In genomic region chr20:47400685-47401084, GRCh38 we compare ENCODE assay signal across 2 cellular contexts.
TF ChIP-seq lines count a peak whose summit lies in the region.

No MANE protein-coding gene starts in this region.

TF ChIP-seq in HepG2, 621 proteins besides CTCF, POLR2A, EP300 and RAD21:
- 0 out of 2 replicates have a peak, but pooled peaks have one; percentile 52 for TF ChIP-seq ZNF567 (CRISPR knock-in tag; IDR thresholded peaks at IDR 0.05; ENCODE audit: borderline replicate concordance)
- TF ChIP-seq USF2 (IDR thresholded peaks at IDR 0.05; ENCODE audit: low read depth, low read length) = peak; percentile 90
- TF ChIP-seq USF2 (CRISPR knock-in tag; IDR thresholded peaks at IDR 0.05; ENCODE audit: borderline replicate concordance) = peak; percentile 85; the same call in 1 of the 2 replicates
- peak; percentile 79 for TF ChIP-seq NFYB (CRISPR knock-in tag; IDR thresholded peaks at IDR 0.05)
- peak; percentile 57 for TF ChIP-seq RAD51 (IDR thresholded peaks at IDR 0.05; ENCODE audit: borderline replicate concordance)
- no peak for TF ChIP-seq ELF3 (CRISPR knock-in tag; IDR thresholded peaks at IDR 0.05)
- no peak for TF ChIP-seq ZBTB34 (CRISPR knock-in tag; IDR thresholded peaks at IDR 0.05)
- TF ChIP-seq NFYC (CRISPR knock-in tag; IDR thresholded peaks at IDR 0.05) = peak; percentile 85

TF ChIP-seq in IMR-90, 13 proteins besides CTCF, POLR2A, EP300 and RAD21:
- peak; percentile 86 for TF ChIP-seq USF2 (IDR thresholded peaks at IDR 0.05; ENCODE audit: low read depth, low read length)
- no peak for TF ChIP-seq MAFK (IDR thresholded peaks at IDR 0.05; ENCODE audit: low read depth, low read length)
